ENCODE assay signal across 8 cellular contexts in genomic region chr7:102044984-102045673, GRCh38.
DNase-seq lines count a peak whose midpoint lies in the region; ATAC-seq, FAIRE-seq and TF ChIP-seq lines count a peak whose summit lies in the region.

No MANE protein-coding gene starts in this region.

- no peak overlapping the region for H3K4me3 Mint-ChIP-seq in activated CD4-positive, alpha-beta T cell treated with anti-CD3 and anti-CD28 coated beads, Interleukin-2, amount 10 ng/mL, durations not matched to agents 24 days and 14 days

- intact Hi-C loops in HepG2 (cut with micrococcal nuclease; ENCODE audit: unreplicated experiment): no loop called here
- intact Hi-C loops in activated CD4-positive, alpha-beta T cell treated with anti-CD3 and anti-CD28 coated beads, Interleukin-2, amount 10 ng/mL, durations not matched to agents 24 days and 14 days (cut with micrococcal nuclease): no loop called here

- ATAC-seq in HepG2: no peak

- no peak for TF ChIP-seq CTCF in AG09309 (IDR thresholded peaks at IDR 0.05; ENCODE audit: control insufficient read depth, insufficient read depth, low read depth, low read length, missing control alignments)
- TF ChIP-seq CTCF in HepG2 (CRISPR knock-in tag; IDR thresholded peaks at IDR 0.05): no peak
- TF ChIP-seq CTCF in tibial nerve (IDR thresholded peaks at IDR 0.05): no peak
- TF ChIP-seq CTCF in Peyer's patch (IDR thresholded peaks at IDR 0.05): no peak

- TF ChIP-seq EP300 in HepG2 (IDR thresholded peaks at IDR 0.05; ENCODE audit: low read depth in 2 of 2, low read length in 2 of 2) (no peak), HepG2 (CRISPR knock-in tag; IDR thresholded peaks at IDR 0.05; ENCODE audit: borderline replicate concordance) (no peak), tibial nerve (IDR thresholded peaks at IDR 0.05) (peak in 1 of 2 donors; percentile 36)

- in situ Hi-C loops in HepG2 (cut with HindIII; ENCODE audit: extremely low pct_ligation_motif_present, low pct_unique_long_range_greater_than_20kb): no loop called here

- H3K27me3 Mint-ChIP-seq in activated CD4-positive, alpha-beta T cell treated with anti-CD3 and anti-CD28 coated beads, Interleukin-2, amount 10 ng/mL, durations not matched to agents 24 days and 14 days: no peaks in the 10 kb centered on the region

- 96% methylated on average over 28 of the region's 29 CpGs for WGBS in HepG2 (ENCODE audit: low lambda C conversion rate)
- 5% methylated on average over 26 to 29 of the region's 29 CpGs for WGBS in tibial nerve, 2 donors

- no peak overlapping the region for H3K9ac ChIP-seq in HepG2 (ENCODE audit: insufficient read depth, low read depth, low read length)

- CTCF ChIA-PET in HepG2 (lab: Yijun Ruan, JAX; ENCODE audit: low intra/inter-chr PET ratio, low total read pairs): no interaction called here

- no peaks in the 10 kb centered on the region for H3K36me3 Mint-ChIP-seq in activated CD4-positive, alpha-beta T cell treated with anti-CD3 and anti-CD28 coated beads, Interleukin-2, amount 10 ng/mL, durations not matched to agents 24 days and 14 days (ENCODE audit: low read depth)

- no peaks in the 10 kb centered on the region for H3K9me3 Mint-ChIP-seq in activated CD4-positive, alpha-beta T cell treated with anti-CD3 and anti-CD28 coated beads, Interleukin-2, amount 10 ng/mL, durations not matched to agents 24 days and 14 days

- H4K20me1 ChIP-seq in HepG2 (ENCODE audit: insufficient read depth, low read length): no peaks in the 10 kb centered on the region

- H3K79me2 ChIP-seq in HepG2 (ENCODE audit: insufficient read depth, low read length): no peaks in the 10 kb centered on the region

- no peaks in the 10 kb centered on the region for H3K27me3 ChIP-seq in MG63
- no peaks in the 10 kb centered on the region for H3K27me3 ChIP-seq in HepG2 (ENCODE audit: control insufficient read depth in 1 of 2, insufficient read depth in 2 of 2, low read length in 2 of 2)
- no peaks in the 10 kb centered on the region for H3K27me3 ChIP-seq in tibial nerve
- H3K27me3 ChIP-seq in Peyer's patch: no peaks in the 10 kb centered on the region

- H3K4me3 ChIP-seq in AG09309 (ENCODE audit: control insufficient read depth, low read depth, low read length): no peak overlapping the region
- no peak overlapping the region for H3K4me3 ChIP-seq in MG63
- H3K4me3 ChIP-seq in HepG2 (replicated peaks in 1 of 3; ENCODE audit: insufficient read depth in 1 of 3, low read depth in 2 of 3, low read length in 3 of 3): no peak overlapping the region
- peak overlapping the region in 2 of 4 donors; percentile 21 to 35 for H3K4me3 ChIP-seq in tibial nerve
- peak overlapping the region in 1 of 4 donors; percentile 21 for H3K4me3 ChIP-seq in Peyer's patch

- H3K36me3 ChIP-seq in MG63 (no peaks in the 10 kb centered on the region), HepG2 (replicated peaks in 1 of 2; ENCODE audit: control insufficient read depth in 1 of 2, insufficient read depth in 2 of 2, low read length in 2 of 2) (peaks cover 0 to 3% of the 10 kb centered on the region in 2 experiments; a peak in 2 of 5 replicates), tibial nerve (no peaks in the 10 kb centered on the region), Peyer's patch (no peaks in the 10 kb centered on the region)

- no peak overlapping the region for H3K4me2 ChIP-seq in HepG2 (ENCODE audit: low read depth, low read length)

- no TSS peak for BruUV-seq in HepG2 (replicated peaks; lab: Mats Ljungman, UMichigan)

- H3K27ac ChIP-seq in HepG2 (ENCODE audit: extremely low read length, insufficient read depth, low read length) (no peak overlapping the region), tibial nerve (peak overlapping the region; percentile 7 to 70 (median 40)), Peyer's patch (peak overlapping the region in 2 of 4 donors; percentile 14 to 17)

- no peak overlapping the region for H2AFZ ChIP-seq in HepG2 (ENCODE audit: low read length)

- TF ChIP-seq POLR2A in HepG2 (IDR thresholded peaks at IDR 0.05; ENCODE audit: insufficient read depth in 1 of 2, low read depth in 2 of 2, low read length in 2 of 2): no peak
- no peak for TF ChIP-seq POLR2A in tibial nerve (IDR thresholded peaks at IDR 0.05)
- no peak for TF ChIP-seq POLR2A in Peyer's patch (IDR thresholded peaks at IDR 0.05)

- H3K4me1 ChIP-seq in HepG2 (ENCODE audit: insufficient read depth, low read length) (peaks cover 10% of the 10 kb centered on the region), tibial nerve (peaks cover 0 to 27% (median 9%) of the 10 kb centered on the region in 4 donors), Peyer's patch (no peaks in the 10 kb centered on the region)

- TF ChIP-seq RAD21 in HepG2 (CRISPR knock-in tag; IDR thresholded peaks at IDR 0.05): no peak

- POLR2A ChIA-PET in HepG2 (lab: Yijun Ruan, JAX): no interaction called here

- DNase-seq in AG09309 (ENCODE audit: low read depth) (peak; percentile 86), MG63 (peak; percentile 54), anterior cingulate cortex (lab: John Stamatoyannopoulos, UW) (peak in 40 of 58 donors; percentile 5 to 63 (median 24)), HepG2 (ENCODE audit: low spot score) (no peak), tibial nerve (ENCODE audit: low spot score in 2 of 2) (peak in 1 of 2 donors; percentile 51), Peyer's patch (no peak)
- DNase-seq in activated CD4-positive, alpha-beta T cell treated with anti-CD3 and anti-CD28 coated beads, Interleukin-2, amount 10 ng/mL, durations not matched to agents 24 days and 14 days: no peak
- no peak for DNase-seq in activated naive CD4-positive, alpha-beta T cell treated with Interleukin-2 at 50 U/mL for 16 hours

- H3K9me3 ChIP-seq in MG63 (no peaks in the 10 kb centered on the region), HepG2 (ENCODE audit: low read length) (no peaks in the 10 kb centered on the region), tibial nerve (no peaks in the 10 kb centered on the region), Peyer's patch (no peaks in the 10 kb centered on the region)

- H3K27ac Mint-ChIP-seq in activated CD4-positive, alpha-beta T cell treated with anti-CD3 and anti-CD28 coated beads, Interleukin-2, amount 10 ng/mL, durations not matched to agents 24 days and 14 days: no peak overlapping the region

- no peak for FAIRE-seq in HepG2 (lab: Jason Lieb, UNC)

- H3K4me1 Mint-ChIP-seq in activated CD4-positive, alpha-beta T cell treated with anti-CD3 and anti-CD28 coated beads, Interleukin-2, amount 10 ng/mL, durations not matched to agents 24 days and 14 days: no peaks in the 10 kb centered on the region

TF ChIP-seq in HepG2, 621 proteins besides CTCF, POLR2A, EP300 and RAD21:
- peak; percentile 27 for TF ChIP-seq AGO2 (optimal IDR thresholded peaks at IDR 0.05; ENCODE audit: low read depth, low read length)
- TF ChIP-seq HMG20B (CRISPR knock-in tag; conservative IDR thresholded peaks at IDR 0.05): no peak
TF ChIP-seq in HepG2: peak in this region for 1.

Comparison
In these comparisons a context has a peak if more than half of its experiments do, and no peak if none do; other contexts are left out.
1. DNase-seq: peak in AG09309 (single experiment), MG63 (single experiment) and anterior cingulate cortex (40 of 58); none in HepG2 (single experiment), activated CD4-positive, alpha-beta T cell treated with anti-CD3 and anti-CD28 coated beads, Interleukin-2, amount 10 ng/mL, durations not matched to agents 24 days and 14 days (single experiment), Peyer's patch (0 of 3) and activated naive CD4-positive, alpha-beta T cell treated with Interleukin-2 at 50 U/mL for 16 hours (single experiment).